In genomic region chr10:44201011-44201410, GRCh38 we compare ENCODE assay signal across 40 cellular contexts.
"Had no signal": no experiment of that assay in that cellular context is flagged by ENCODE, and none has a peak within 500 bp of the region (broad histone marks: within the 10 kb centered on the region; RNA-seq: fewer than 3 reads in every experiment).

No MANE protein-coding gene starts in this region.

- H3K27ac ChIP-seq: adrenal gland, ascending aorta, body of pancreas, brain microvascular endothelial cell, breast epithelium, cardiac muscle cell had no signal

- ATAC-seq: activated naive CD4-positive, alpha-beta T cell treated with anti-CD3 and anti-CD28 coated beads, Interleukin-2, amount 50 U/mL, for 72 hours; activated naive CD8-positive, alpha-beta T cell treated with anti-CD3 and anti-CD28 coated beads, Interleukin-2, amount 50 U/mL, for 24 hours; activated T-cell treated with anti-CD3 and anti-CD28 coated beads, Interleukin-2, amount 50 U/mL, for 4 hours; activated T-cell treated with anti-CD3 and anti-CD28 coated beads, Interleukin-2, amount 50 U/mL, for 72 hours; activated T-helper 17 cell treated with anti-CD3 and anti-CD28 coated beads, Interleukin-2, amount 50 U/mL, for 72 hours; body of pancreas had no signal

- H3K27me3 Mint-ChIP-seq: activated naive CD4-positive, alpha-beta T cell treated with anti-CD3 and anti-CD28 coated beads, Interleukin-2, amount 10 ng/mL, durations not matched to agents 7 days and 5 days; activated naive CD8-positive, alpha-beta T cell treated with anti-CD3 and anti-CD28 coated beads for 36 hours; activated naive CD8-positive, alpha-beta T cell treated with anti-CD3 and anti-CD28 coated beads, Interleukin-2, amount 50 U/mL, for 24 hours; activated T-cell treated with anti-CD3 and anti-CD28 coated beads, Interleukin-2, amount 50 U/mL, for 24 hours; brain had no signal

- FAIRE-seq: astrocyte, bronchial epithelial cell had no signal

- H3K27ac Mint-ChIP-seq: activated naive CD4-positive, alpha-beta T cell treated with anti-CD3 and anti-CD28 coated beads for 36 hours; activated naive CD4-positive, alpha-beta T cell treated with anti-CD3 and anti-CD28 coated beads, Interleukin-2, amount 10 ng/mL, durations not matched to agents 7 days and 5 days; activated naive CD4-positive, alpha-beta T cell treated with anti-CD3 and anti-CD28 coated beads, Interleukin-2, amount 50 U/mL, for 72 hours; activated naive CD8-positive, alpha-beta T cell; activated naive CD8-positive, alpha-beta T cell treated with anti-CD3 and anti-CD28 coated beads for 36 hours; activated naive CD8-positive, alpha-beta T cell treated with anti-CD3 and anti-CD28 coated beads, Interleukin-2, amount 10 ng/mL, durations not matched to agents 7 days and 5 days; activated naive CD8-positive, alpha-beta T cell treated with anti-CD3 and anti-CD28 coated beads, Interleukin-2, amount 50 U/mL, for 24 hours; activated T-cell treated with anti-CD3 and anti-CD28 coated beads, Interleukin-2, amount 50 U/mL, for 24 hours; activated T-cell treated with anti-CD3 and anti-CD28 coated beads, Interleukin-2, amount 50 U/mL, for 72 hours; activated T-helper 1 cell treated with anti-CD3 and anti-CD28 coated beads, Interleukin-12 subunit alpha, Interleukin-12 subunit beta, Interleukin-2, Interleukin-4 antibody, amounts not matched to agents 30 ng/mL and 10 ng/mL and 1 ng/mL, durations not matched to agents 14 hours and 24 hours and 36 hours; activated T-helper 17 cell treated with anti-CD3 and anti-CD28 coated beads, Interleukin-2, amount 50 U/mL, for 72 hours; activated T-helper 2 cell treated with anti-CD3 and anti-CD28 coated beads, Interferon-gamma antibody, Interleukin-2, Interleukin-4, amounts not matched to agents 10 μg/mL and 5 μg/mL and 100 μg/mL, durations not matched to agents 14 hours and 24 hours and 36 hours; brain had no signal

- H3K36me3 Mint-ChIP-seq: activated naive CD4-positive, alpha-beta T cell treated with anti-CD3 and anti-CD28 coated beads, Interleukin-2, amount 10 ng/mL, durations not matched to agents 7 days and 5 days; activated naive CD4-positive, alpha-beta T cell treated with anti-CD3 and anti-CD28 coated beads, Interleukin-2, amount 50 U/mL, for 24 hours; activated naive CD4-positive, alpha-beta T cell treated with anti-CD3 and anti-CD28 coated beads, Interleukin-2, amount 50 U/mL, for 72 hours; activated naive CD8-positive, alpha-beta T cell; activated naive CD8-positive, alpha-beta T cell treated with anti-CD3 and anti-CD28 coated beads for 36 hours; activated naive CD8-positive, alpha-beta T cell treated with anti-CD3 and anti-CD28 coated beads, Interleukin-2, amount 10 ng/mL, durations not matched to agents 7 days and 5 days; brain had no signal

- H3K9me3 ChIP-seq: adrenal gland, ascending aorta, body of pancreas, breast epithelium had no signal

- H3K4me3 ChIP-seq: adrenal gland, ascending aorta, body of pancreas, breast epithelium, cardiac muscle cell had no signal

- H3K4me1 ChIP-seq: adrenal gland, breast epithelium had no signal

- H3K36me3 ChIP-seq: adrenal gland, ascending aorta, brain microvascular endothelial cell, breast epithelium, cardiac muscle cell had no signal

- H3K4me3 Mint-ChIP-seq: activated naive CD4-positive, alpha-beta T cell treated with anti-CD3 and anti-CD28 coated beads for 36 hours; activated naive CD4-positive, alpha-beta T cell treated with anti-CD3 and anti-CD28 coated beads, Interleukin-2, amount 10 ng/mL, durations not matched to agents 7 days and 5 days; activated naive CD4-positive, alpha-beta T cell treated with anti-CD3 and anti-CD28 coated beads, Interleukin-2, amount 50 U/mL, for 24 hours; activated naive CD8-positive, alpha-beta T cell; activated naive CD8-positive, alpha-beta T cell treated with anti-CD3 and anti-CD28 coated beads for 36 hours; activated naive CD8-positive, alpha-beta T cell treated with anti-CD3 and anti-CD28 coated beads, Interleukin-2, amount 10 ng/mL, durations not matched to agents 7 days and 5 days; activated naive CD8-positive, alpha-beta T cell treated with anti-CD3 and anti-CD28 coated beads, Interleukin-2, amount 50 U/mL, for 24 hours; activated T-cell treated with anti-CD3 and anti-CD28 coated beads, Interleukin-2, amount 50 U/mL, for 24 hours; activated T-cell treated with anti-CD3 and anti-CD28 coated beads, Interleukin-2, amount 50 U/mL, for 4 hours; activated T-cell treated with anti-CD3 and anti-CD28 coated beads, Interleukin-2, amount 50 U/mL, for 72 hours; activated T-helper 1 cell treated with anti-CD3 and anti-CD28 coated beads, Interleukin-12 subunit alpha, Interleukin-12 subunit beta, Interleukin-2, Interleukin-4 antibody, amounts not matched to agents 30 ng/mL and 10 ng/mL and 1 ng/mL, durations not matched to agents 14 hours and 24 hours and 36 hours; activated T-helper 17 cell treated with anti-CD3 and anti-CD28 coated beads, Interleukin-2, amount 50 U/mL, for 72 hours; brain; central memory CD8-positive, alpha-beta T cell had no signal

- H3K27me3 ChIP-seq: adrenal gland, ascending aorta, body of pancreas, breast epithelium, cardiac muscle cell had no signal

- H3K4me1 Mint-ChIP-seq: activated naive CD4-positive, alpha-beta T cell treated with anti-CD3 and anti-CD28 coated beads, Interleukin-2, amount 10 ng/mL, durations not matched to agents 7 days and 5 days; activated naive CD4-positive, alpha-beta T cell treated with anti-CD3 and anti-CD28 coated beads, Interleukin-2, amount 50 U/mL, for 24 hours; activated naive CD8-positive, alpha-beta T cell treated with anti-CD3 and anti-CD28 coated beads for 36 hours; activated naive CD8-positive, alpha-beta T cell treated with anti-CD3 and anti-CD28 coated beads, Interleukin-2, amount 10 ng/mL, durations not matched to agents 7 days and 5 days; activated naive CD8-positive, alpha-beta T cell treated with anti-CD3 and anti-CD28 coated beads, Interleukin-2, amount 50 U/mL, for 24 hours; activated T-helper 17 cell treated with anti-CD3 and anti-CD28 coated beads, Interleukin-2, amount 50 U/mL, for 72 hours; central memory CD8-positive, alpha-beta T cell had no signal

- DNase-seq: activated effector memory CD4-positive, alpha-beta T cell treated with anti-CD3 and anti-CD28 coated beads, Interleukin-2, amount 50 U/mL, for 16 hours; activated effector memory CD4-positive, alpha-beta T cell treated with Interleukin-2 at 50 U/mL for 16 hours; activated gamma-delta T cell; activated gamma-delta T cell treated with Interleukin-2 at 50 U/mL for 16 hours; activated naive CD4-positive, alpha-beta T cell; activated naive CD4-positive, alpha-beta T cell treated with anti-CD3 and anti-CD28 coated beads for 36 hours; activated naive CD4-positive, alpha-beta T cell treated with anti-CD3 and anti-CD28 coated beads, Interleukin-2, amount 10 ng/mL, durations not matched to agents 7 days and 5 days; activated naive CD4-positive, alpha-beta T cell treated with anti-CD3 and anti-CD28 coated beads, Interleukin-2, amount 50 U/mL, for 16 hours; activated naive CD4-positive, alpha-beta T cell treated with Interleukin-2 at 50 U/mL for 16 hours; activated naive CD8-positive, alpha-beta T cell treated with anti-CD3 and anti-CD28 coated beads for 36 hours; activated naive CD8-positive, alpha-beta T cell treated with anti-CD3 and anti-CD28 coated beads, Interleukin-2, amount 10 ng/mL, durations not matched to agents 7 days and 5 days; activated naive CD8-positive, alpha-beta T cell treated with anti-CD3 and anti-CD28 coated beads, Interleukin-2, amount 50 U/mL, for 24 hours; activated T-cell treated with anti-CD3 and anti-CD28 coated beads, Interleukin-2, amount 50 U/mL, for 1 hour; activated T-cell treated with anti-CD3 and anti-CD28 coated beads, Interleukin-2, amount 50 U/mL, for 24 hours; activated T-cell treated with anti-CD3 and anti-CD28 coated beads, Interleukin-2, amount 50 U/mL, for 4 hours; activated T-cell treated with anti-CD3 and anti-CD28 coated beads, Interleukin-2, amount 50 U/mL, for 48 hours; activated T-cell treated with anti-CD3 and anti-CD28 coated beads, Interleukin-2, amount 50 U/mL, for 72 hours; adrenal gland; amniotic stem cell; amygdala; anterior cingulate cortex; aorta; body of pancreas; brain microvascular endothelial cell; caudate nucleus; central memory CD4-positive, alpha-beta T cell; cerebellar nuclear complex had no signal

- H3K9me3 Mint-ChIP-seq: activated naive CD4-positive, alpha-beta T cell treated with anti-CD3 and anti-CD28 coated beads for 36 hours; activated naive CD4-positive, alpha-beta T cell treated with anti-CD3 and anti-CD28 coated beads, Interleukin-2, amount 50 U/mL, for 24 hours; activated naive CD8-positive, alpha-beta T cell treated with anti-CD3 and anti-CD28 coated beads for 36 hours; activated naive CD8-positive, alpha-beta T cell treated with anti-CD3 and anti-CD28 coated beads, Interleukin-2, amount 50 U/mL, for 24 hours; activated T-cell treated with anti-CD3 and anti-CD28 coated beads, Interleukin-2, amount 50 U/mL, for 4 hours; activated T-helper 1 cell treated with anti-CD3 and anti-CD28 coated beads, Interleukin-12 subunit alpha, Interleukin-12 subunit beta, Interleukin-2, Interleukin-4 antibody, amounts not matched to agents 30 ng/mL and 10 ng/mL and 1 ng/mL, durations not matched to agents 14 hours and 24 hours and 36 hours; activated T-helper 17 cell treated with anti-CD3 and anti-CD28 coated beads, Interleukin-2, amount 50 U/mL, for 72 hours; activated T-helper 2 cell treated with anti-CD3 and anti-CD28 coated beads, Interferon-gamma antibody, Interleukin-2, Interleukin-4, amounts not matched to agents 10 μg/mL and 5 μg/mL and 100 μg/mL, durations not matched to agents 14 hours and 24 hours and 36 hours; central memory CD8-positive, alpha-beta T cell had no signal
